In the genomic region with DNA sequence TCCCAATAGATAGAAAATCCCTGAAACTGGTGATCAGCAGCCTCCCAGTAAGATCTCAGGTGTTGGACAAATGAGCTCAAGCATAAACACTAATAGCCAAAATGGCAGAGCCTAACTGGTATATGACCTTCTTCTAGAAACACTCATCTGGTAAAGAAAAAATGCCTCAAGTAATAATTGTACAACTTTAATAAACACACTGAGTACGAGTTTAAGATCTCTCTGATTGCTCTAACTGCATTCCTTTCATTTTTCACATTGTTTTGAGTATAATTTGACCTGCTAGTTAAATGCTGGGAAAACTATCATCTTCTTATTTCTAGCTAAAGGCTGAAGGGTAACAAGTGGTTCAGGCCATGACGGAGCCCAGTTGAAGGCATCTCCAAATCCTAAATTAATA, we compare ENCODE assay signal across 18 cellular contexts.
A peak's percentile ranks its signal among the peaks of the same experiment; 100 is the strongest.
DNase-seq lines count a peak whose midpoint lies in the region; ATAC-seq and TF ChIP-seq lines count a peak whose summit lies in the region.
"Had no signal": no experiment of that assay in that cellular context is flagged by ENCODE, and none has a peak within 500 bp of the region (broad histone marks: within the 10 kb centered on the region; RNA-seq: fewer than 3 reads in every experiment).

No MANE protein-coding gene starts in this region.

- no peak for TF ChIP-seq CTCF in osteocyte (IDR thresholded peaks at IDR 0.05)

- intact Hi-C loops in aorta (cut with DNase I) = no loop called here

- no peak overlapping the region for H3K4me3 ChIP-seq in SJCRH30
- no peak overlapping the region for H3K4me3 ChIP-seq in aorta (ENCODE audit: low read length in 2 of 2)
- H3K4me3 ChIP-seq: BLaER1, SK-N-MC had no signal

- no peaks in the 10 kb centered on the region for H3K27me3 ChIP-seq in SJCRH30
- no peaks in the 10 kb centered on the region for H3K27me3 ChIP-seq in aorta (ENCODE audit: control insufficient read depth in 1 of 2, insufficient read depth in 2 of 2, low read length in 1 of 2)
- H3K27me3 ChIP-seq: BLaER1 had no signal

- DNase-seq in ELR (ENCODE audit: low read depth) = peak; percentile 19
- peak; percentile 11 for DNase-seq in RPMI7951 (ENCODE audit: low read depth)
- peak; percentile 15 for DNase-seq in fibroblast of gingiva (ENCODE audit: low read depth)
- no peak for DNase-seq in osteocyte (ENCODE audit: extremely low spot score, unreplicated experiment)
- DNase-seq in NCI-H1436 (lab: John Stamatoyannopoulos, UW) = no peak
- DNase-seq in NCI-H345 (lab: John Stamatoyannopoulos, UW) = no peak
- no peak for DNase-seq in SJCRH30
- DNase-seq in aorta = no peak
- DNase-seq: CD8-positive, alpha-beta T cell; DMS79; GDM1; GOT3; KBM-7; NCI-H146; NCI-H2081; NCI-H510A treated with DMSO at 0.1 percent for 48 hours had no signal

- 39 to 41% methylated on average over 2 of the region's 2 CpGs for WGBS in aorta, 2 donors

- H3K9me3 ChIP-seq in SJCRH30 (replicated peaks) (0 out of 2 replicates have a peak, but pooled peaks cover 3% of the 10 kb centered on the region), aorta (ENCODE audit: control insufficient read depth, low read length) (no peaks in the 10 kb centered on the region)
- H3K9me3 ChIP-seq: BLaER1 had no signal

- no peak for ATAC-seq in aorta (ENCODE audit: low FRiP score)
- ATAC-seq: CD8-positive, alpha-beta T cell had no signal

- H3K4me1 ChIP-seq in SJCRH30 (no peaks in the 10 kb centered on the region; the same call in 1 of the 2 replicates), aorta (ENCODE audit: control insufficient read depth in 1 of 2, insufficient read depth in 2 of 2, low read length in 2 of 2) (no peaks in the 10 kb centered on the region)
- H3K4me1 ChIP-seq: BLaER1 had no signal

- H3K27ac ChIP-seq in SJCRH30 (no peak overlapping the region), aorta (ENCODE audit: low read depth in 1 of 2, low read length in 2 of 2) (no peak overlapping the region)
- H3K27ac ChIP-seq: BLaER1, SK-N-MC had no signal

- H3K36me3 ChIP-seq in SJCRH30 = no peaks in the 10 kb centered on the region
- H3K36me3 ChIP-seq in aorta (ENCODE audit: control insufficient read depth in 1 of 2, insufficient read depth in 2 of 2, low read length in 1 of 2) = no peaks in the 10 kb centered on the region
- H3K36me3 ChIP-seq: BLaER1 had no signal

- H3K27ac Mint-ChIP-seq in osteocyte (ENCODE audit: unreplicated experiment) = peak overlapping the region; percentile 61
- H3K27ac Mint-ChIP-seq: CD8-positive, alpha-beta T cell had no signal

- H3K9me3 Mint-ChIP-seq in osteocyte (ENCODE audit: unreplicated experiment) = peaks cover 5% of the 10 kb centered on the region

- peaks cover 11% of the 10 kb centered on the region for H3K4me1 Mint-ChIP-seq in osteocyte (ENCODE audit: unreplicated experiment)

- H3K4me3 Mint-ChIP-seq in osteocyte (ENCODE audit: unreplicated experiment) = no peak overlapping the region
- H3K4me3 Mint-ChIP-seq: CD8-positive, alpha-beta T cell had no signal

- H3K27me3 Mint-ChIP-seq in osteocyte (ENCODE audit: unreplicated experiment) = no peaks in the 10 kb centered on the region

- no peaks in the 10 kb centered on the region for H3K36me3 Mint-ChIP-seq in osteocyte (ENCODE audit: unreplicated experiment)
- H3K36me3 Mint-ChIP-seq: CD8-positive, alpha-beta T cell had no signal

Comparison
In these comparisons a context has a peak if more than half of its experiments do, and no peak if none do; other contexts are left out.
1. DNase-seq: peak in ELR (single experiment), RPMI7951 (single experiment) and fibroblast of gingiva (single experiment); none in osteocyte (single experiment), NCI-H1436 (single experiment), NCI-H345 (single experiment), SJCRH30 (0 of 2) and aorta (0 of 2).